ENCODE assay signal across 9 cellular contexts in genomic region chr6:142702501-142703460, GRCh38.
A peak's percentile ranks its signal among the peaks of the same experiment; 100 is the strongest.
DNase-seq lines count a peak whose midpoint lies in the region; ATAC-seq and TF ChIP-seq lines count a peak whose summit lies in the region.
"Had no signal": no experiment of that assay in that cellular context is flagged by ENCODE, and none has a peak within 500 bp of the region (broad histone marks: within the 10 kb centered on the region; RNA-seq: fewer than 3 reads in every experiment).

No MANE protein-coding gene starts in this region.

- no peaks in the 10 kb centered on the region for H3K27me3 ChIP-seq in liver (ENCODE audit: control insufficient read depth in 4 of 4, insufficient read depth in 4 of 4, low read length in 3 of 4)
- no peaks in the 10 kb centered on the region for H3K27me3 ChIP-seq in upper lobe of right lung

- H3K36me3 ChIP-seq in liver (ENCODE audit: control insufficient read depth in 4 of 4, insufficient read depth in 3 of 4, low read depth in 1 of 4, low read length in 3 of 4): no peaks in the 10 kb centered on the region
- H3K36me3 ChIP-seq in upper lobe of right lung: no peaks in the 10 kb centered on the region

- ATAC-seq in upper lobe of right lung: peak; percentile 89
- ATAC-seq: T-cell had no signal

- no peak for TF ChIP-seq CTCF in liver (IDR thresholded peaks at IDR 0.05; ENCODE audit: low read depth, low read length, missing input control)
- no peak for TF ChIP-seq CTCF in upper lobe of right lung (IDR thresholded peaks at IDR 0.05)

- peak; percentile 85 for DNase-seq in SIG-M5 treated with dmso at 0.1 percent for 504 hours (lab: John Stamatoyannopoulos, UW; ENCODE audit: unreplicated experiment)
- no peak for DNase-seq in SIG-M5 (lab: John Stamatoyannopoulos, UW)
- peak in 37 of 56 donors; percentile 9 to 59 (median 35) for DNase-seq in amygdala (lab: John Stamatoyannopoulos, UW)
- peak; percentile 70 for DNase-seq in upper lobe of right lung
- no peak for DNase-seq in ureter (ENCODE audit: low spot score)
- no peak for DNase-seq in SW480 (ENCODE audit: low spot score)
- DNase-seq in stimulated activated CD8-positive, alpha-beta memory T cell treated with anti-CD3 and anti-CD28 coated beads, Interleukin-4, amount 100 ng/mL, for 48 hours: no peak

- no peak overlapping the region for H3K9ac ChIP-seq in liver (ENCODE audit: low read depth in 1 of 2, low read length in 2 of 2)

- H3K4me3 ChIP-seq in liver (ENCODE audit: low read depth in 1 of 3, low read length in 3 of 3) (no peak overlapping the region), upper lobe of right lung (no peak overlapping the region)

- H3K27ac ChIP-seq in liver (ENCODE audit: low read depth in 1 of 2, low read length in 2 of 2) (peak overlapping the region; percentile 34 to 43), upper lobe of right lung (no peak overlapping the region)

- intact Hi-C loops in upper lobe of right lung (cut with DNase I): no loop called here

- no peaks in the 10 kb centered on the region for H3K9me3 ChIP-seq in liver (ENCODE audit: control insufficient read depth in 4 of 4, low read length in 3 of 4)
- H3K9me3 ChIP-seq in upper lobe of right lung: no peaks in the 10 kb centered on the region

- H3K4me1 ChIP-seq in liver (ENCODE audit: control insufficient read depth in 4 of 4, insufficient read depth in 4 of 4, low read length in 3 of 4) (no peaks in the 10 kb centered on the region), upper lobe of right lung (no peaks in the 10 kb centered on the region)

- 64% methylated on average over 12 of the region's 12 CpGs for WGBS in liver

- TF ChIP-seq RAD21 in liver (IDR thresholded peaks at IDR 0.05): peak; percentile 30 to 53

TF ChIP-seq in liver, 16 proteins besides CTCF, POLR2A, EP300 and RAD21:
- TF ChIP-seq ATF3 (IDR thresholded peaks at IDR 0.05) (no peak), MAX (IDR thresholded peaks at IDR 0.05) (peak; percentile 34), HNF4G (IDR thresholded peaks at IDR 0.05) (no peak), FOXA2 (IDR thresholded peaks at IDR 0.05) (no peak), RXRA (IDR thresholded peaks at IDR 0.05) (peak in 1 of 2 donors; percentile 62), YY1 (IDR thresholded peaks at IDR 0.05) (peak; percentile 20), SP1 (IDR thresholded peaks at IDR 0.05) (peak; percentile 25), HNF4A (conservative IDR thresholded peaks at IDR 0.05) (no peak), NR2F2 (IDR thresholded peaks at IDR 0.05) (peak; percentile 77)
TF ChIP-seq in liver: peak in this region for 5.

Comparison
In these comparisons a context has a peak if more than half of its experiments do, and no peak if none do; other contexts are left out.
1. DNase-seq: peak in SIG-M5 treated with dmso at 0.1 percent for 504 hours (single experiment), amygdala (37 of 56) and upper lobe of right lung (single experiment); none in SIG-M5 (single experiment), ureter (single experiment), SW480 (single experiment) and stimulated activated CD8-positive, alpha-beta memory T cell treated with anti-CD3 and anti-CD28 coated beads, Interleukin-4, amount 100 ng/mL, for 48 hours (single experiment).